ENCODE assay signal across 1 cellular context in genomic region chr14:74501135-74501614, GRCh38.
TF ChIP-seq lines count a peak whose summit lies in the region.

No MANE protein-coding gene starts in this region.

TF ChIP-seq in A549, 52 proteins besides CTCF, POLR2A, EP300 and RAD21:
- TF ChIP-seq REST (IDR thresholded peaks at IDR 0.05): no peak
- TF ChIP-seq KDM1A (IDR thresholded peaks at IDR 0.05; ENCODE audit: low read depth): no peak
- no peak for TF ChIP-seq JUN (IDR thresholded peaks at IDR 0.05)
- TF ChIP-seq ZNF302 (CRISPR knock-in tag; IDR thresholded peaks at IDR 0.05): no peak
- no peak for TF ChIP-seq NPAS2 (CRISPR knock-in tag; IDR thresholded peaks at IDR 0.05; ENCODE audit: borderline replicate concordance)
TF ChIP-seq in A549: peak in this region for 0.
